ENCODE assay signal across 9 cellular contexts in the genomic region with DNA sequence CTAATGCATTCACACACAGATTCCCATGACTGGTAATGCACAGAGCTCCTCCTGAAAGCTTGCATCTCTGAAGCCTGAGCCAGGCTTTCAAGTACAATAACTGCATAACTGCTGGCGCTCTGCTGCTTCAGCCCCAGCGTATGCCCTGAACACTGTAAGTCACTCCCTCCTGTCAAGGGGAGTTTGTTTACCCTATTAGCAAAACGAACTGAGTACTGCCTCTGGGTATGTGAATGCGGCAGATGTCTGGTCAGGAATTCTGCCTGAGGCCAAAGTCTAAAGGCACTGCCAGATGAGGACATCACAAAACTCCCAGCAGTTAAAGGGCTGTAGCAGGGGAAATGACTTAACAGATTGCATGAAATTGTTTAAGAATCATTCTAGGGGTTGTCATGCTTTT.
DNase-seq lines count a peak whose midpoint lies in the region; ATAC-seq lines count a peak whose summit lies in the region.
"Had no signal": no experiment of that assay in that cellular context is flagged by ENCODE, and none has a peak within 500 bp of the region (broad histone marks: within the 10 kb centered on the region; RNA-seq: fewer than 3 reads in every experiment).

No MANE protein-coding gene starts in this region.

- peak; percentile 38 for DNase-seq in HCEC 1CT
- peak; percentile 88 for DNase-seq in NCI-H345 treated with DMSO at 0.1 percent for 48 hours (lab: John Stamatoyannopoulos, UW; ENCODE audit: unreplicated experiment)
- peak; percentile 28 for DNase-seq in dedifferentiated amniotic fluid mesenchymal stem cell (ENCODE audit: extremely low spot score)
- peak; percentile 32 for DNase-seq in pulmonary artery endothelial cell (ENCODE audit: low read depth, low spot score)
- DNase-seq in HUDEP-2 (lab: John Stamatoyannopoulos, UW; ENCODE audit: unreplicated experiment in 76 of 76): no peak
- no peak for DNase-seq in nucleus accumbens (lab: John Stamatoyannopoulos, UW)
- DNase-seq in activated T-cell treated with anti-CD3 and anti-CD28 coated beads, Interleukin-2, amount 50 U/mL, for 1 hour: no peak
- DNase-seq: cerebellar nuclear complex had no signal

- no peak for ATAC-seq in GM21576 (IDR thresholded peaks at IDR 0.05; ENCODE audit: unreplicated experiment)

Comparison
In these comparisons a context has a peak if more than half of its experiments do, and no peak if none do; other contexts are left out.
1. DNase-seq: peak in HCEC 1CT (single experiment), NCI-H345 treated with DMSO at 0.1 percent for 48 hours (single experiment), dedifferentiated amniotic fluid mesenchymal stem cell (single experiment) and pulmonary artery endothelial cell (single experiment); none in HUDEP-2 (0 of 76), nucleus accumbens (0 of 56) and activated T-cell treated with anti-CD3 and anti-CD28 coated beads, Interleukin-2, amount 50 U/mL, for 1 hour (single experiment).